Comparison of ENCODE assay signal across 3 cellular contexts in genomic region chr4:43286137-43286536, GRCh38.
TF ChIP-seq lines count a peak whose summit lies in the region.

No MANE protein-coding gene starts in this region.

TF ChIP-seq in HepG2, 621 proteins besides CTCF, POLR2A, EP300 and RAD21:
- TF ChIP-seq ZNF496 (CRISPR knock-in tag; IDR thresholded peaks at IDR 0.05; ENCODE audit: insufficient replicate concordance) (no peak), ZNF780A (CRISPR knock-in tag; IDR thresholded peaks at IDR 0.05) (no peak), GABPA (IDR thresholded peaks at IDR 0.05; ENCODE audit: low read depth, low read length) (no peak), GABPA (CRISPR knock-in tag; IDR thresholded peaks at IDR 0.05; ENCODE audit: low read depth) (no peak), ZNF883 (CRISPR knock-in tag; IDR thresholded peaks at IDR 0.05; ENCODE audit: not compliant biosample characterization) (no peak), MAFF (IDR thresholded peaks at IDR 0.05; ENCODE audit: low read depth, low read length) (peak; percentile 36; the same call in 1 of the 2 replicates), ZNF629 (CRISPR knock-in tag; conservative IDR thresholded peaks at IDR 0.05) (no peak), ZFP36L1 (CRISPR knock-in tag; IDR thresholded peaks at IDR 0.05) (no peak), MAFK (conservative IDR thresholded peaks at IDR 0.05 in 1 of 2, IDR thresholded peaks at IDR 0.05 in 1 of 2; ENCODE audit: low read length in 2 of 2) (peak in 1 of 2 experiments; percentile 78; a peak in 2 of 4 replicates)
- TF ChIP-seq, protein P1, sequence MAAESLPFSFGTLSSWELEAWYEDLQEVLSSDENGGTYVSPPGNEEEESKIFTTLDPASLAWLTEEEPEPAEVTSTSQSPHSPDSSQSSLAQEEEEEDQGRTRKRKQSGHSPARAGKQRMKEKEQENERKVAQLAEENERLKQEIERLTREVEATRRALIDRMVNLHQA (CRISPR knock-in tag; IDR thresholded peaks at IDR 0.05) = no peak

TF ChIP-seq in IMR-90, 13 proteins besides CTCF, POLR2A, EP300 and RAD21:
- no peak for TF ChIP-seq RCOR1 (IDR thresholded peaks at IDR 0.05; ENCODE audit: insufficient replicate concordance, low read length)
- TF ChIP-seq, protein P2, sequence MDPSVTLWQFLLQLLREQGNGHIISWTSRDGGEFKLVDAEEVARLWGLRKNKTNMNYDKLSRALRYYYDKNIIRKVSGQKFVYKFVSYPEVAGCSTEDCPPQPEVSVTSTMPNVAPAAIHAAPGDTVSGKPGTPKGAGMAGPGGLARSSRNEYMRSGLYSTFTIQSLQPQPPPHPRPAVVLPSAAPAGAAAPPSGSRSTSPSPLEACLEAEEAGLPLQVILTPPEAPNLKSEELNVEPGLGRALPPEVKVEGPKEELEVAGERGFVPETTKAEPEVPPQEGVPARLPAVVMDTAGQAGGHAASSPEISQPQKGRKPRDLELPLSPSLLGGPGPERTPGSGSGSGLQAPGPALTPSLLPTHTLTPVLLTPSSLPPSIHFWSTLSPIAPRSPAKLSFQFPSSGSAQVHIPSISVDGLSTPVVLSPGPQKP (IDR thresholded peaks at IDR 0.05; ENCODE audit: borderline replicate concordance, low read depth, low read length) = no peak
- no peak for TF ChIP-seq RFX5 (IDR thresholded peaks at IDR 0.05; ENCODE audit: low read depth, low read length)
- no peak for TF ChIP-seq MXI1 (IDR thresholded peaks at IDR 0.05; ENCODE audit: borderline replicate concordance, low read depth, low read length)
- TF ChIP-seq BHLHE40 (IDR thresholded peaks at IDR 0.05; ENCODE audit: low read depth, low read length) = no peak
- no peak for TF ChIP-seq CEBPB (IDR thresholded peaks at IDR 0.05; ENCODE audit: low read depth, low read length)
- TF ChIP-seq NFE2L2 (IDR thresholded peaks at IDR 0.05; ENCODE audit: low read depth, low read length) = no peak
- TF ChIP-seq MAFK (IDR thresholded peaks at IDR 0.05; ENCODE audit: low read depth, low read length) = peak; percentile 53

TF ChIP-seq in K562, 482 proteins besides CTCF, POLR2A, EP300 and RAD21:
- TF ChIP-seq ZNF316 (IDR thresholded peaks at IDR 0.05) = peak; percentile 45; the same call in 1 of the 2 replicates
- TF ChIP-seq, protein P3, sequence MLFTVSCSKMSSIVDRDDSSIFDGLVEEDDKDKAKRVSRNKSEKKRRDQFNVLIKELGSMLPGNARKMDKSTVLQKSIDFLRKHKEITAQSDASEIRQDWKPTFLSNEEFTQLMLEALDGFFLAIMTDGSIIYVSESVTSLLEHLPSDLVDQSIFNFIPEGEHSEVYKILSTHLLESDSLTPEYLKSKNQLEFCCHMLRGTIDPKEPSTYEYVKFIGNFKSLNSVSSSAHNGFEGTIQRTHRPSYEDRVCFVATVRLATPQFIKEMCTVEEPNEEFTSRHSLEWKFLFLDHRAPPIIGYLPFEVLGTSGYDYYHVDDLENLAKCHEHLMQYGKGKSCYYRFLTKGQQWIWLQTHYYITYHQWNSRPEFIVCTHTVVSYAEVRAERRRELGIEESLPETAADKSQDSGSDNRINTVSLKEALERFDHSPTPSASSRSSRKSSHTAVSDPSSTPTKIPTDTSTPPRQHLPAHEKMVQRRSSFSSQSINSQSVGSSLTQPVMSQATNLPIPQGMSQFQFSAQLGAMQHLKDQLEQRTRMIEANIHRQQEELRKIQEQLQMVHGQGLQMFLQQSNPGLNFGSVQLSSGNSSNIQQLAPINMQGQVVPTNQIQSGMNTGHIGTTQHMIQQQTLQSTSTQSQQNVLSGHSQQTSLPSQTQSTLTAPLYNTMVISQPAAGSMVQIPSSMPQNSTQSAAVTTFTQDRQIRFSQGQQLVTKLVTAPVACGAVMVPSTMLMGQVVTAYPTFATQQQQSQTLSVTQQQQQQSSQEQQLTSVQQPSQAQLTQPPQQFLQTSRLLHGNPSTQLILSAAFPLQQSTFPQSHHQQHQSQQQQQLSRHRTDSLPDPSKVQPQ (CRISPR knock-in tag; IDR thresholded peaks at IDR 0.05; ENCODE audit: borderline replicate concordance) = no peak
- no peak for TF ChIP-seq SREBF2 (CRISPR knock-in tag; IDR thresholded peaks at IDR 0.05)
- no peak for TF ChIP-seq OTX1 (CRISPR knock-in tag; IDR thresholded peaks at IDR 0.05)
- TF ChIP-seq MAFG (tag; conservative IDR thresholded peaks at IDR 0.05) = 0 out of 2 replicates have a peak, but pooled peaks have one; percentile 12
- no peak for TF ChIP-seq MTA2 (IDR thresholded peaks at IDR 0.05; ENCODE audit: low read depth)
- TF ChIP-seq MAFF (IDR thresholded peaks at IDR 0.05; ENCODE audit: low read length) = 0 out of 2 replicates have a peak, but pooled peaks have one; percentile 17
- TF ChIP-seq CBFB (CRISPR knock-in tag; IDR thresholded peaks at IDR 0.05) = no peak
